8 cellular contexts compared by ENCODE assay signal in the genomic region with DNA sequence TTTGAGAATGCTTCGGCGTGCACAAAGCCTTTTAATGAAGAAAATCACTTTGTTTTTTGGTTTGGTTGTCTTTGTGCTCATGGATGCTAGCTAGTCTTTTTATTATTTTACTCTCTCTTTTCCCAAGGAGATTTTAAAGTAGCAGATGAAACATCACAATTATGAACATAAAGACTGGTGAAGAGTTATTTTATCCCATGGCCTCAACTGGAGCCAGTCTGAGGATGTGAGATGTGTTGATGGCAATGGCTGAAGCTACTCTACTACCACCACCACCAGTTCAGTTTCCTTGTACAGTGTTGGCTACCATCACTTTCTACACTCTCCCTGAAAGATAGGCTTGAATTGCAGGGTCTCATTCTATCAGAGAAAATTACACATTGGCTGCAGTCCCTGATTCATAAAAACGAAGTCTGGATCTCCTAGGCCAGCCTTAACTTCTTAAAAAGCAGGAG. TPM values are rescaled to one million over a fixed set of nuclear protein-coding genes. Genes with fewer than 3 reads are reported as not detected.
DNase-seq lines count a peak whose midpoint lies in the region; ATAC-seq and TF ChIP-seq lines count a peak whose summit lies in the region.

No MANE protein-coding gene starts in this region.

- H3K9me3 ChIP-seq in suprapubic skin, result no peaks in the 10 kb centered on the region

- peak overlapping the region; percentile 98 for H3K27ac ChIP-seq in suprapubic skin

- H3K27me3 Mint-ChIP-seq in activated CD4-positive, alpha-beta T cell treated with anti-CD3 and anti-CD28 coated beads, Interleukin-2, amount 10 ng/mL, durations not matched to agents 24 days and 14 days, result no peaks in the 10 kb centered on the region
- no peaks in the 10 kb centered on the region for H3K27me3 Mint-ChIP-seq in activated T-helper 17 cell treated with anti-CD3 and anti-CD28 coated beads, Interleukin-2, amount 50 U/mL, for 72 hours
- peaks cover 6 to 14% (median 12%) of the 10 kb centered on the region in 3 donors for H3K27me3 Mint-ChIP-seq in immature natural killer cell (ENCODE audit: low read depth in 3 of 3)

- TF ChIP-seq POLR2A in suprapubic skin (IDR thresholded peaks at IDR 0.05), result no peak

- no peak for ATAC-seq in activated T-helper 17 cell treated with anti-CD3 and anti-CD28 coated beads, Interleukin-2, amount 50 U/mL, for 72 hours (replicated peaks)
- ATAC-seq in GM19023 (IDR thresholded peaks at IDR 0.05; ENCODE audit: unreplicated experiment), result no peak
- ATAC-seq in HG03457 (IDR thresholded peaks at IDR 0.05; ENCODE audit: unreplicated experiment), result no peak

- TF ChIP-seq EP300 in suprapubic skin (IDR thresholded peaks at IDR 0.05), result no peak

- TF ChIP-seq CTCF in suprapubic skin (IDR thresholded peaks at IDR 0.05), result no peak

- peaks cover 34% of the 10 kb centered on the region for H3K4me1 ChIP-seq in suprapubic skin

- H3K36me3 Mint-ChIP-seq in activated CD4-positive, alpha-beta T cell treated with anti-CD3 and anti-CD28 coated beads, Interleukin-2, amount 10 ng/mL, durations not matched to agents 24 days and 14 days (ENCODE audit: low read depth), result peaks cover 22% of the 10 kb centered on the region
- H3K36me3 Mint-ChIP-seq in activated T-helper 17 cell treated with anti-CD3 and anti-CD28 coated beads, Interleukin-2, amount 50 U/mL, for 72 hours (ENCODE audit: low read depth), result peaks cover 42% of the 10 kb centered on the region
- peaks cover 0 to 5% (median 0%) of the 10 kb centered on the region in 3 donors for H3K36me3 Mint-ChIP-seq in immature natural killer cell

- peak overlapping the region; percentile 77 for H3K4me3 ChIP-seq in suprapubic skin

- 27% methylated on average over 3 of the region's 3 CpGs for WGBS in suprapubic skin

- H3K4me3 Mint-ChIP-seq in activated CD4-positive, alpha-beta T cell treated with anti-CD3 and anti-CD28 coated beads, Interleukin-2, amount 10 ng/mL, durations not matched to agents 24 days and 14 days, result peak overlapping the region; percentile 94
- H3K4me3 Mint-ChIP-seq in activated T-helper 17 cell treated with anti-CD3 and anti-CD28 coated beads, Interleukin-2, amount 50 U/mL, for 72 hours, result peak overlapping the region; percentile 99
- H3K4me3 Mint-ChIP-seq in immature natural killer cell, result peak overlapping the region; percentile 71 to 98 (median 96)

- no peaks in the 10 kb centered on the region for H3K36me3 ChIP-seq in suprapubic skin

- H3K9me3 Mint-ChIP-seq in activated CD4-positive, alpha-beta T cell treated with anti-CD3 and anti-CD28 coated beads, Interleukin-2, amount 10 ng/mL, durations not matched to agents 24 days and 14 days, result peaks cover 5% of the 10 kb centered on the region
- H3K9me3 Mint-ChIP-seq in activated T-helper 17 cell treated with anti-CD3 and anti-CD28 coated beads, Interleukin-2, amount 50 U/mL, for 72 hours, result no peaks in the 10 kb centered on the region
- no peaks in the 10 kb centered on the region for H3K9me3 Mint-ChIP-seq in immature natural killer cell

- intact Hi-C loops in activated CD4-positive, alpha-beta T cell treated with anti-CD3 and anti-CD28 coated beads, Interleukin-2, amount 10 ng/mL, durations not matched to agents 24 days and 14 days (cut with micrococcal nuclease), result loop anchor here (2.0 kb wide), 1 partner anchor 825 kb away; the partner anchor contains the start of gene DDX50

- H3K27ac Mint-ChIP-seq in activated CD4-positive, alpha-beta T cell treated with anti-CD3 and anti-CD28 coated beads, Interleukin-2, amount 10 ng/mL, durations not matched to agents 24 days and 14 days, result peak overlapping the region; percentile 83
- H3K27ac Mint-ChIP-seq in activated T-helper 17 cell treated with anti-CD3 and anti-CD28 coated beads, Interleukin-2, amount 50 U/mL, for 72 hours, result peak overlapping the region; percentile 98
- peak overlapping the region; percentile 85 to 91 (median 87) for H3K27ac Mint-ChIP-seq in immature natural killer cell

- peaks cover 31% of the 10 kb centered on the region for H3K4me1 Mint-ChIP-seq in activated CD4-positive, alpha-beta T cell treated with anti-CD3 and anti-CD28 coated beads, Interleukin-2, amount 10 ng/mL, durations not matched to agents 24 days and 14 days
- H3K4me1 Mint-ChIP-seq in activated T-helper 17 cell treated with anti-CD3 and anti-CD28 coated beads, Interleukin-2, amount 50 U/mL, for 72 hours, result peaks cover 13% of the 10 kb centered on the region
- H3K4me1 Mint-ChIP-seq in immature natural killer cell, result peaks cover 42 to 44% of the 10 kb centered on the region in 2 donors

- no peaks in the 10 kb centered on the region for H3K27me3 ChIP-seq in suprapubic skin

- DNase-seq in activated CD4-positive, alpha-beta T cell treated with anti-CD3 and anti-CD28 coated beads, Interleukin-2, amount 10 ng/mL, durations not matched to agents 24 days and 14 days, result no peak
- no peak for DNase-seq in activated CD4-positive, alpha-beta T cell treated with anti-CD3 and anti-CD28 coated beads for 4 hours
- no peak for DNase-seq in immature natural killer cell
- no peak for DNase-seq in suprapubic skin (ENCODE audit: low spot score in 2 of 2)
- DNase-seq in NCI-H524 (lab: John Stamatoyannopoulos, UW), result no peak

RNA-seq across cellular contexts. Expression of gene HERC4, which starts 0.5 kb away (rescaled TPM):
- total RNA-seq in activated CD4-positive, alpha-beta T cell treated with anti-CD3 and anti-CD28 coated beads, Interleukin-2, amount 10 ng/mL, durations not matched to agents 24 days and 14 days, result 45.2 and 49.1 TPM in 2 replicates
- 100 to 1,000 TPM in 1 of 2 donors, 10 to 100 TPM in 1; 72.2 to 102 TPM for total RNA-seq in activated T-helper 17 cell treated with anti-CD3 and anti-CD28 coated beads, Interleukin-2, amount 50 U/mL, for 72 hours
- polyA plus RNA-seq in immature natural killer cell, result 10 to 100 TPM in 2 of 3 donors, 1 to 10 TPM in 1; 9.6 to 20.7 (median 12.7) TPM
- total RNA-seq in suprapubic skin, result 10 to 100 TPM; 25.8 to 92.1 (median 31.4) TPM

RNA-seq across cellular contexts. Expression of gene MYPN, which starts 33.7 kb away (rescaled TPM):
- not detected in 2 replicates for total RNA-seq in activated CD4-positive, alpha-beta T cell treated with anti-CD3 and anti-CD28 coated beads, Interleukin-2, amount 10 ng/mL, durations not matched to agents 24 days and 14 days
- total RNA-seq in activated T-helper 17 cell treated with anti-CD3 and anti-CD28 coated beads, Interleukin-2, amount 50 U/mL, for 72 hours, result 1 to 10 TPM in 1 of 2 donors, not detected in 1; 1.1 TPM
- polyA plus RNA-seq in immature natural killer cell, result not detected
- under 1 TPM in 1 of 4 donors, not detected in 3; 0.16 TPM for total RNA-seq in suprapubic skin
